In genomic region chr3:129605593-129606521, GRCh38 we compare ENCODE assay signal across 1 cellular context.
TF ChIP-seq lines count a peak whose summit lies in the region.

No MANE protein-coding gene starts in this region.

TF ChIP-seq in HepG2, 621 proteins besides CTCF, POLR2A, EP300 and RAD21 (continued from another document and continues in another):
- TF ChIP-seq E2F5 (CRISPR knock-in tag; conservative IDR thresholded peaks at IDR 0.05): no peak
- no peak for TF ChIP-seq GMEB2 (CRISPR knock-in tag; IDR thresholded peaks at IDR 0.05; ENCODE audit: low read depth)
- TF ChIP-seq, protein P1, sequence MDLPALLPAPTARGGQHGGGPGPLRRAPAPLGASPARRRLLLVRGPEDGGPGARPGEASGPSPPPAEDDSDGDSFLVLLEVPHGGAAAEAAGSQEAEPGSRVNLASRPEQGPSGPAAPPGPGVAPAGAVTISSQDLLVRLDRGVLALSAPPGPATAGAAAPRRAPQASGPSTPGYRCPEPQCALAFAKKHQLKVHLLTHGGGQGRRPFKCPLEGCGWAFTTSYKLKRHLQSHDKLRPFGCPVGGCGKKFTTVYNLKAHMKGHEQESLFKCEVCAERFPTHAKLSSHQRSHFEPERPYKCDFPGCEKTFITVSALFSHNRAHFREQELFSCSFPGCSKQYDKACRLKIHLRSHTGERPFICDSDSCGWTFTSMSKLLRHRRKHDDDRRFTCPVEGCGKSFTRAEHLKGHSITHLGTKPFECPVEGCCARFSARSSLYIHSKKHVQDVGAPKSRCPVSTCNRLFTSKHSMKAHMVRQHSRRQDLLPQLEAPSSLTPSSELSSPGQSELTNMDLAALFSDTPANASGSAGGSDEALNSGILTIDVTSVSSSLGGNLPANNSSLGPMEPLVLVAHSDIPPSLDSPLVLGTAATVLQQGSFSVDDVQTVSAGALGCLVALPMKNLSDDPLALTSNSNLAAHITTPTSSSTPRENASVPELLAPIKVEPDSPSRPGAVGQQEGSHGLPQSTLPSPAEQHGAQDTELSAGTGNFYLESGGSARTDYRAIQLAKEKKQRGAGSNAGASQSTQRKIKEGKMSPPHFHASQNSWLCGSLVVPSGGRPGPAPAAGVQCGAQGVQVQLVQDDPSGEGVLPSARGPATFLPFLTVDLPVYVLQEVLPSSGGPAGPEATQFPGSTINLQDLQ (CRISPR knock-in tag; IDR thresholded peaks at IDR 0.05): no peak
- peak; percentile 0; the same call in 1 of the 2 replicates for TF ChIP-seq ZBTB2 (CRISPR knock-in tag; IDR thresholded peaks at IDR 0.05; ENCODE audit: low read depth)
- 0 out of 2 replicates have a peak, but pooled peaks have one; percentile 52 for TF ChIP-seq ZNF225 (CRISPR knock-in tag; IDR thresholded peaks at IDR 0.05)
- TF ChIP-seq MXD3 (CRISPR knock-in tag; IDR thresholded peaks at IDR 0.05): peak; percentile 32; the same call in 1 of the 2 replicates
- 0 out of 2 replicates have a peak, but pooled peaks have one; percentile 51 for TF ChIP-seq MED13 (CRISPR knock-in tag; IDR thresholded peaks at IDR 0.05)
- no peak for TF ChIP-seq ZNF562 (CRISPR knock-in tag; IDR thresholded peaks at IDR 0.05; ENCODE audit: borderline replicate concordance)
- no peak for TF ChIP-seq POLR2AphosphoS2 (IDR thresholded peaks at IDR 0.05; ENCODE audit: low read depth, low read length)
- peak; percentile 34; the same call in 1 of the 2 replicates for TF ChIP-seq ZNF253 (CRISPR knock-in tag; IDR thresholded peaks at IDR 0.05; ENCODE audit: borderline replicate concordance)
- TF ChIP-seq ZNF607 (CRISPR knock-in tag; IDR thresholded peaks at IDR 0.05; ENCODE audit: borderline replicate concordance): peak; percentile 45; the same call in 1 of the 2 replicates
- no peak for TF ChIP-seq ZNF367 (CRISPR knock-in tag; IDR thresholded peaks at IDR 0.05; ENCODE audit: borderline replicate concordance)
- TF ChIP-seq ZNF235 (CRISPR knock-in tag; IDR thresholded peaks at IDR 0.05; ENCODE audit: borderline replicate concordance): 0 out of 2 replicates have a peak, but pooled peaks have one; percentile 27
- TF ChIP-seq CBX1 (IDR thresholded peaks at IDR 0.05; ENCODE audit: low read depth): no peak
- TF ChIP-seq HOXA3 (CRISPR knock-in tag; IDR thresholded peaks at IDR 0.05): peak; percentile 67
- TF ChIP-seq ZNF777 (CRISPR knock-in tag; IDR thresholded peaks at IDR 0.05): peak; percentile 93
- TF ChIP-seq ZNF10 (CRISPR knock-in tag; IDR thresholded peaks at IDR 0.05; ENCODE audit: borderline replicate concordance, low read depth): no peak
- TF ChIP-seq, protein P2, sequence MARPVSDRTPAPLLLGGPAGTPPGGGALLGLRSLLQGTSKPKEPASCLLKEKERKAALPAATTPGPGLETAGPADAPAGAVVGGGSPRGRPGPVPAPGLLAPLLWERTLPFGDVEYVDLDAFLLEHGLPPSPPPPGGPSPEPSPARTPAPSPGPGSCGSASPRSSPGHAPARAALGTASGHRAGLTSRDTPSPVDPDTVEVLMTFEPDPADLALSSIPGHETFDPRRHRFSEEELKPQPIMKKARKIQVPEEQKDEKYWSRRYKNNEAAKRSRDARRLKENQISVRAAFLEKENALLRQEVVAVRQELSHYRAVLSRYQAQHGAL (CRISPR knock-in tag; IDR thresholded peaks at IDR 0.05; ENCODE audit: not compliant biosample characterization): peak; percentile 63
- TF ChIP-seq NFKB2 (CRISPR knock-in tag; IDR thresholded peaks at IDR 0.05; ENCODE audit: borderline replicate concordance): peak; percentile 89; the same call in 1 of the 2 replicates
- TF ChIP-seq POLR2AphosphoS5 (IDR thresholded peaks at IDR 0.05; ENCODE audit: low read depth, low read length): no peak
- TF ChIP-seq ZBTB7A (CRISPR knock-in tag; IDR thresholded peaks at IDR 0.05): no peak; the same call in 1 of the 2 replicates
- no peak for TF ChIP-seq YEATS2 (CRISPR knock-in tag; IDR thresholded peaks at IDR 0.05; ENCODE audit: borderline replicate concordance)
- TF ChIP-seq, protein P3, sequence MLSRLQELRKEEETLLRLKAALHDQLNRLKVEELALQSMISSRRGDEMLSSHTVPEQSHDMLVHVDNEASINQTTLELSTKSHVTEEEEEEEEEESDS (CRISPR knock-in tag; IDR thresholded peaks at IDR 0.05; ENCODE audit: borderline replicate concordance): no peak
- TF ChIP-seq, protein P4, sequence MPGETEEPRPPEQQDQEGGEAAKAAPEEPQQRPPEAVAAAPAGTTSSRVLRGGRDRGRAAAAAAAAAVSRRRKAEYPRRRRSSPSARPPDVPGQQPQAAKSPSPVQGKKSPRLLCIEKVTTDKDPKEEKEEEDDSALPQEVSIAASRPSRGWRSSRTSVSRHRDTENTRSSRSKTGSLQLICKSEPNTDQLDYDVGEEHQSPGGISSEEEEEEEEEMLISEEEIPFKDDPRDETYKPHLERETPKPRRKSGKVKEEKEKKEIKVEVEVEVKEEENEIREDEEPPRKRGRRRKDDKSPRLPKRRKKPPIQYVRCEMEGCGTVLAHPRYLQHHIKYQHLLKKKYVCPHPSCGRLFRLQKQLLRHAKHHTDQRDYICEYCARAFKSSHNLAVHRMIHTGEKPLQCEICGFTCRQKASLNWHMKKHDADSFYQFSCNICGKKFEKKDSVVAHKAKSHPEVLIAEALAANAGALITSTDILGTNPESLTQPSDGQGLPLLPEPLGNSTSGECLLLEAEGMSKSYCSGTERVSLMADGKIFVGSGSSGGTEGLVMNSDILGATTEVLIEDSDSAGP (CRISPR knock-in tag; IDR thresholded peaks at IDR 0.05; ENCODE audit: borderline replicate concordance): peak; percentile 80; the same call in 1 of the 2 replicates
- no peak for TF ChIP-seq NONO (IDR thresholded peaks at IDR 0.05)
- no peak for TF ChIP-seq NONO (CRISPR knock-in tag; conservative IDR thresholded peaks at IDR 0.05)
- no peak for TF ChIP-seq GATAD2A (CRISPR knock-in tag; IDR thresholded peaks at IDR 0.05)
- TF ChIP-seq RXRB (CRISPR knock-in tag; IDR thresholded peaks at IDR 0.05; ENCODE audit: borderline replicate concordance): no peak
- no peak for TF ChIP-seq SMARCC2 (IDR thresholded peaks at IDR 0.05)
- TF ChIP-seq HMGXB3 (CRISPR knock-in tag; IDR thresholded peaks at IDR 0.05; ENCODE audit: borderline replicate concordance): no peak
- TF ChIP-seq, protein P5, sequence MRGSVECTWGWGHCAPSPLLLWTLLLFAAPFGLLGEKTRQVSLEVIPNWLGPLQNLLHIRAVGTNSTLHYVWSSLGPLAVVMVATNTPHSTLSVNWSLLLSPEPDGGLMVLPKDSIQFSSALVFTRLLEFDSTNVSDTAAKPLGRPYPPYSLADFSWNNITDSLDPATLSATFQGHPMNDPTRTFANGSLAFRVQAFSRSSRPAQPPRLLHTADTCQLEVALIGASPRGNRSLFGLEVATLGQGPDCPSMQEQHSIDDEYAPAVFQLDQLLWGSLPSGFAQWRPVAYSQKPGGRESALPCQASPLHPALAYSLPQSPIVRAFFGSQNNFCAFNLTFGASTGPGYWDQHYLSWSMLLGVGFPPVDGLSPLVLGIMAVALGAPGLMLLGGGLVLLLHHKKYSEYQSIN (CRISPR knock-in tag; IDR thresholded peaks at IDR 0.05; ENCODE audit: borderline replicate concordance): no peak
- TF ChIP-seq BHLHE40 (IDR thresholded peaks at IDR 0.05; ENCODE audit: low read length): no peak
- TF ChIP-seq, protein P6, sequence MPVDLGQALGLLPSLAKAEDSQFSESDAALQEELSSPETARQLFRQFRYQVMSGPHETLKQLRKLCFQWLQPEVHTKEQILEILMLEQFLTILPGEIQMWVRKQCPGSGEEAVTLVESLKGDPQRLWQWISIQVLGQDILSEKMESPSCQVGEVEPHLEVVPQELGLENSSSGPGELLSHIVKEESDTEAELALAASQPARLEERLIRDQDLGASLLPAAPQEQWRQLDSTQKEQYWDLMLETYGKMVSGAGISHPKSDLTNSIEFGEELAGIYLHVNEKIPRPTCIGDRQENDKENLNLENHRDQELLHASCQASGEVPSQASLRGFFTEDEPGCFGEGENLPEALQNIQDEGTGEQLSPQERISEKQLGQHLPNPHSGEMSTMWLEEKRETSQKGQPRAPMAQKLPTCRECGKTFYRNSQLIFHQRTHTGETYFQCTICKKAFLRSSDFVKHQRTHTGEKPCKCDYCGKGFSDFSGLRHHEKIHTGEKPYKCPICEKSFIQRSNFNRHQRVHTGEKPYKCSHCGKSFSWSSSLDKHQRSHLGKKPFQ (CRISPR knock-in tag; IDR thresholded peaks at IDR 0.05; ENCODE audit: insufficient replicate concordance): peak; percentile 75
- TF ChIP-seq RFXAP (CRISPR knock-in tag; IDR thresholded peaks at IDR 0.05; ENCODE audit: borderline replicate concordance): 0 out of 2 replicates have a peak, but pooled peaks have one; percentile 45
- TF ChIP-seq ZNF83 (CRISPR knock-in tag; IDR thresholded peaks at IDR 0.05; ENCODE audit: borderline replicate concordance): peak; percentile 19; the same call in 1 of the 2 replicates
- TF ChIP-seq ZFP82 (CRISPR knock-in tag; IDR thresholded peaks at IDR 0.05; ENCODE audit: borderline replicate concordance): 0 out of 2 replicates have a peak, but pooled peaks have one; percentile 27
- TF ChIP-seq PRPF4 (IDR thresholded peaks at IDR 0.05; ENCODE audit: low read depth, low read length, poor library complexity, severe bottlenecking): no peak
- peak; percentile 99 for TF ChIP-seq ZNF800 (CRISPR knock-in tag; IDR thresholded peaks at IDR 0.05)
- peak; percentile 62; the same call in 1 of the 2 replicates for TF ChIP-seq REL (CRISPR knock-in tag; conservative IDR thresholded peaks at IDR 0.05)
- TF ChIP-seq ZNF138 (CRISPR knock-in tag; IDR thresholded peaks at IDR 0.05; ENCODE audit: low read depth): peak; percentile 77
